Comparison of ENCODE assay signal across 10 cellular contexts in genomic region chr4:7800410-7800809, GRCh38.
"Had no signal": no experiment of that assay in that cellular context is flagged by ENCODE, and none has a peak within 500 bp of the region (broad histone marks: within the 10 kb centered on the region; RNA-seq: fewer than 3 reads in every experiment).

No MANE protein-coding gene starts in this region.

- H3K27ac ChIP-seq: heart left ventricle, neutrophil, right atrium auricular region, thyroid gland had no signal

- ATAC-seq: heart left ventricle had no signal

- H3K4me3 ChIP-seq: heart left ventricle, right atrium auricular region, thyroid gland had no signal

- H3K9me3 ChIP-seq: heart left ventricle, neutrophil, right atrium auricular region, thyroid gland had no signal

- H3K27me3 ChIP-seq: heart left ventricle, neutrophil, right atrium auricular region, thyroid gland had no signal

- DNase-seq: foreskin melanocyte; heart left ventricle; kidney glomerular epithelial cell; mammary epithelial cell; small intestine; stimulated activated CD4-positive, alpha-beta T cell treated with anti-CD3 and anti-CD28 coated beads, Interleukin-2, amount 100 ng/mL, for 48 hours; stimulated activated naive CD4-positive, alpha-beta T cell treated with Interleukin-2 at 50 U/mL for 16 hours; thyroid gland had no signal
